1 cellular context compared by ENCODE assay signal in the genomic region with DNA sequence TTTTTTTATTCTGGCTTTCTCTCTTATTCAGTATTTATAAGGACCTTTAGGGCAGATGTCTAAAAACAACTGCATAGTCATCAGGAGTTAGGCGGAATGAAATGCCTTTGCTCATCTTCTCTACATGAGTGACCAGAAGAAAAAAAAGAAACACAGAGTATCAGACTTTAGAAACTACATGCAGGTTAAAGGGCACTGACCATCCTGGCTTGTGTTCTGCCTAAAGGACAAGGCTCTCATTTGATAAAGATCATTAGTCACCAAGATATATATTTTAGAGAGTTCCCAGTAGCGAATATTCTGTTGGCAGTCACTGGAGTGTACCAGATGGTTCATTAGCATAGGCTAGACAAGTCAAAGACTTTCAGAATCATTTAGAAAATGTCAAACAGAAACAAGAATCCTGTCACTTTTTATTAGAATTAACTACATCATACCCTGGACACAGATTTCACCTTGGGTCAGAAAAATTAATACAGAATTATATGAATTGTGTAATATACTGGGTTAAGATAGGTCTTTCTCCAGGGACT.
TF ChIP-seq lines count a peak whose summit lies in the region.

No MANE protein-coding gene starts in this region.

TF ChIP-seq in IMR-90, 13 proteins besides CTCF, POLR2A, EP300 and RAD21:
- TF ChIP-seq SMC3 (IDR thresholded peaks at IDR 0.05; ENCODE audit: low read depth, low read length) (no peak), FOS (IDR thresholded peaks at IDR 0.05; ENCODE audit: low read depth, low read length) (no peak), NFE2L2 (IDR thresholded peaks at IDR 0.05; ENCODE audit: low read depth, low read length) (no peak), MXI1 (IDR thresholded peaks at IDR 0.05; ENCODE audit: borderline replicate concordance, low read depth, low read length) (no peak), CEBPB (IDR thresholded peaks at IDR 0.05; ENCODE audit: low read depth, low read length) (no peak), MAFK (IDR thresholded peaks at IDR 0.05; ENCODE audit: low read depth, low read length) (no peak), CHD1 (IDR thresholded peaks at IDR 0.05; ENCODE audit: low read depth, low read length) (no peak), BHLHE40 (IDR thresholded peaks at IDR 0.05; ENCODE audit: low read depth, low read length) (no peak), MAZ (IDR thresholded peaks at IDR 0.05; ENCODE audit: borderline replicate concordance, low read depth, low read length) (no peak), RFX5 (IDR thresholded peaks at IDR 0.05; ENCODE audit: low read depth, low read length) (no peak), RCOR1 (IDR thresholded peaks at IDR 0.05; ENCODE audit: insufficient replicate concordance, low read length) (no peak)
- TF ChIP-seq, protein P1, sequence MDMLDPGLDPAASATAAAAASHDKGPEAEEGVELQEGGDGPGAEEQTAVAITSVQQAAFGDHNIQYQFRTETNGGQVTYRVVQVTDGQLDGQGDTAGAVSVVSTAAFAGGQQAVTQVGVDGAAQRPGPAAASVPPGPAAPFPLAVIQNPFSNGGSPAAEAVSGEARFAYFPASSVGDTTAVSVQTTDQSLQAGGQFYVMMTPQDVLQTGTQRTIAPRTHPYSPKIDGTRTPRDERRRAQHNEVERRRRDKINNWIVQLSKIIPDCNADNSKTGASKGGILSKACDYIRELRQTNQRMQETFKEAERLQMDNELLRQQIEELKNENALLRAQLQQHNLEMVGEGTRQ (IDR thresholded peaks at IDR 0.05; ENCODE audit: low read depth, low read length), result no peak
- TF ChIP-seq, protein P2, sequence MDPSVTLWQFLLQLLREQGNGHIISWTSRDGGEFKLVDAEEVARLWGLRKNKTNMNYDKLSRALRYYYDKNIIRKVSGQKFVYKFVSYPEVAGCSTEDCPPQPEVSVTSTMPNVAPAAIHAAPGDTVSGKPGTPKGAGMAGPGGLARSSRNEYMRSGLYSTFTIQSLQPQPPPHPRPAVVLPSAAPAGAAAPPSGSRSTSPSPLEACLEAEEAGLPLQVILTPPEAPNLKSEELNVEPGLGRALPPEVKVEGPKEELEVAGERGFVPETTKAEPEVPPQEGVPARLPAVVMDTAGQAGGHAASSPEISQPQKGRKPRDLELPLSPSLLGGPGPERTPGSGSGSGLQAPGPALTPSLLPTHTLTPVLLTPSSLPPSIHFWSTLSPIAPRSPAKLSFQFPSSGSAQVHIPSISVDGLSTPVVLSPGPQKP (IDR thresholded peaks at IDR 0.05; ENCODE audit: borderline replicate concordance, low read depth, low read length), result no peak
